Comparison of ENCODE assay signal across 21 cellular contexts in the genomic region with DNA sequence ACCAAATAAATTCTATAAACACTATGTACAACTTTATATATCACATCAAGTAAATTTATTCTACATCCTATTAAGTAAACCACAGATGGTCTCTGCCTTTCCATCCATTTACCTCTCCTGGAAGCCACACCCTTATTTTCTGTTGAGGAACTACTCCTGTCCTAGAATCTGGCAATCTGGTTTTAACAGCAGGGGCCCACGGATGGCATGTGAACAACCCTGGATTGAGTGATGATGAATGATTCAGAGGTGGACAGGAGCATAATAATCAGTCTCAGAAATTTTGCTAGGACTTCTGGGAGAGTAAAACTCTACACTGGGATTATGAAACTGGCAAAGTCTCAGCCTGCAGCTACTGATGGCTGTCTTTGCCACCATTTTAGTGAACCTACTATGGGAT. TPM values are rescaled to one million over a fixed set of nuclear protein-coding genes. Genes with fewer than 3 reads are reported as not detected.
A peak's percentile ranks its signal among the peaks of the same experiment; 100 is the strongest.
DNase-seq lines count a peak whose midpoint lies in the region; ATAC-seq, FAIRE-seq and TF ChIP-seq lines count a peak whose summit lies in the region.
"Had no signal": no experiment of that assay in that cellular context is flagged by ENCODE, and none has a peak within 500 bp of the region (broad histone marks: within the 10 kb centered on the region; RNA-seq: fewer than 3 reads in every experiment).

No MANE protein-coding gene starts in this region.

- no peak overlapping the region for H3K27ac Mint-ChIP-seq in nephron progenitor cell
- H3K27ac Mint-ChIP-seq: activated CD8-positive, alpha-beta memory T cell treated with anti-CD3 and anti-CD28 coated beads, Interleukin-2, amount 10 ng/mL, durations not matched to agents 7 days and 5 days had no signal

- TF ChIP-seq POLR2A in GM12892 (IDR thresholded peaks at IDR 0.05; ENCODE audit: low read depth, low read length) (no peak), breast epithelium (IDR thresholded peaks at IDR 0.05) (no peak)

- peaks cover 3% of the 10 kb centered on the region; the same call in 1 of the 2 replicates for H3K36me3 ChIP-seq in BE2C
- H3K36me3 ChIP-seq in breast epithelium, result no peaks in the 10 kb centered on the region

- H3K4me3 ChIP-seq in BE2C (ENCODE audit: low read depth, low read length) (no peak overlapping the region), breast epithelium (no peak overlapping the region)
- H3K4me3 ChIP-seq: GM12878, skin epidermis had no signal

- H3K27me3 ChIP-seq in BE2C (no peaks in the 10 kb centered on the region), breast epithelium (no peaks in the 10 kb centered on the region)

- DNase-seq in BE2C, result peak; percentile 26
- no peak for DNase-seq in GM12892 (ENCODE audit: insufficient read length)
- DNase-seq in NOMO-1 treated with DMSO at 0.1 percent for 48 hours (lab: John Stamatoyannopoulos, UW; ENCODE audit: unreplicated experiment), result peak; percentile 42
- DNase-seq in left colon, result no peak
- no peak for DNase-seq in breast epithelium (ENCODE audit: low spot score in 2 of 2)
- no peak for DNase-seq in NCI-H2227 treated with DMSO at 0.1 percent for 48 hours (lab: John Stamatoyannopoulos, UW)
- DNase-seq in HCEC 1CT, result no peak
- DNase-seq in nephron progenitor cell, result no peak
- DNase-seq: activated CD4-positive, alpha-beta T cell treated with anti-CD3 and anti-CD28 coated beads for 4 hours; activated CD8-positive, alpha-beta memory T cell treated with anti-CD3 and anti-CD28 coated beads, Interleukin-2, amount 10 ng/mL, durations not matched to agents 7 days and 5 days; activated gamma-delta T cell treated with Interleukin-2 at 50 U/mL for 16 hours; cerebellar nuclear complex; COR-L47; effector CD8-positive, alpha-beta T cell; GF-D8; naive thymus-derived CD4-positive, alpha-beta T cell; NCI-H1694 treated with DMSO at 0.1 percent for 48 hours; stimulated activated CD4-positive, alpha-beta T cell treated with anti-CD3 and anti-CD28 coated beads, Interleukin-4, amount 100 ng/mL, for 24 hours had no signal

- no peak overlapping the region for H3K27ac ChIP-seq in breast epithelium

- peaks cover 40% of the 10 kb centered on the region for H3K36me3 Mint-ChIP-seq in nephron progenitor cell (ENCODE audit: low read depth)

- H3K9me3 ChIP-seq in BE2C (no peaks in the 10 kb centered on the region), breast epithelium (no peaks in the 10 kb centered on the region)

- FAIRE-seq in GM12892 (lab: Jason Lieb, UNC), result peak; percentile 53
- FAIRE-seq: GM12878, TTC549 had no signal

- TF ChIP-seq CTCF in BE2C (IDR thresholded peaks at IDR 0.05; ENCODE audit: low read depth, low read length) (no peak), breast epithelium (IDR thresholded peaks at IDR 0.05) (no peak), nephron progenitor cell (IDR thresholded peaks at IDR 0.05) (no peak)

- H3K27me3 Mint-ChIP-seq in nephron progenitor cell (ENCODE audit: low read depth, poor library complexity), result no peaks in the 10 kb centered on the region
- H3K27me3 Mint-ChIP-seq: activated CD8-positive, alpha-beta memory T cell treated with anti-CD3 and anti-CD28 coated beads, Interleukin-2, amount 10 ng/mL, durations not matched to agents 7 days and 5 days; naive thymus-derived CD4-positive, alpha-beta T cell had no signal

- peaks cover 15% of the 10 kb centered on the region for H3K9me3 Mint-ChIP-seq in nephron progenitor cell

- H3K4me3 Mint-ChIP-seq in nephron progenitor cell, result no peak overlapping the region
- H3K4me3 Mint-ChIP-seq: activated CD8-positive, alpha-beta memory T cell treated with anti-CD3 and anti-CD28 coated beads, Interleukin-2, amount 10 ng/mL, durations not matched to agents 7 days and 5 days; naive thymus-derived CD4-positive, alpha-beta T cell had no signal

- intact Hi-C loops in left colon (cut with DNase I, micrococcal nuclease) (no loop called here), breast epithelium (cut with DNase I; ENCODE audit: low total_unique reads) (no loop called here)

- H3K4me1 ChIP-seq in BE2C, result peaks cover 61% of the 10 kb centered on the region
- H3K4me1 ChIP-seq in breast epithelium, result peaks cover 0 to 10% of the 10 kb centered on the region in 2 donors

- peak; percentile 36 for ATAC-seq in left colon
- ATAC-seq: activated CD8-positive, alpha-beta memory T cell treated with anti-CD3 and anti-CD28 coated beads, Interleukin-2, amount 10 ng/mL, durations not matched to agents 7 days and 5 days; GM12878; naive thymus-derived CD4-positive, alpha-beta T cell had no signal

- H3K4me1 Mint-ChIP-seq in nephron progenitor cell, result no peaks in the 10 kb centered on the region

RNA-seq across cellular contexts. Expression of gene CDK6, which starts 54.1 kb away (rescaled TPM):
- 17.2 TPM for polyA plus RNA-seq in BE2C (2012; ENCODE audit: insufficient read depth, insufficient read length, low read depth)
- 19.7 TPM for polyA plus RNA-seq in GM12892 (2012; ENCODE audit: missing spikeins)
- total RNA-seq in left colon, result 10 to 100 TPM; 27.2 to 35.5 TPM
- total RNA-seq in breast epithelium, result 10 to 100 TPM; 12.8 to 26.2 (median 23.6) TPM

Comparison
In these comparisons a context has a peak if more than half of its experiments do, and no peak if none do; other contexts are left out.
1. DNase-seq: peak in BE2C (single experiment) and NOMO-1 treated with DMSO at 0.1 percent for 48 hours (single experiment); none in GM12892 (single experiment), left colon (0 of 2), breast epithelium (0 of 2), NCI-H2227 treated with DMSO at 0.1 percent for 48 hours (single experiment), HCEC 1CT (single experiment) and nephron progenitor cell (single experiment).